In genomic region chr3:149501524-149501923, GRCh38 we compare ENCODE assay signal across 1 cellular context.
TF ChIP-seq lines count a peak whose summit lies in the region.

No MANE protein-coding gene starts in this region.

TF ChIP-seq in GM23338, 12 proteins besides CTCF, POLR2A, EP300 and RAD21 (continued from another document):
- TF ChIP-seq, protein P1, sequence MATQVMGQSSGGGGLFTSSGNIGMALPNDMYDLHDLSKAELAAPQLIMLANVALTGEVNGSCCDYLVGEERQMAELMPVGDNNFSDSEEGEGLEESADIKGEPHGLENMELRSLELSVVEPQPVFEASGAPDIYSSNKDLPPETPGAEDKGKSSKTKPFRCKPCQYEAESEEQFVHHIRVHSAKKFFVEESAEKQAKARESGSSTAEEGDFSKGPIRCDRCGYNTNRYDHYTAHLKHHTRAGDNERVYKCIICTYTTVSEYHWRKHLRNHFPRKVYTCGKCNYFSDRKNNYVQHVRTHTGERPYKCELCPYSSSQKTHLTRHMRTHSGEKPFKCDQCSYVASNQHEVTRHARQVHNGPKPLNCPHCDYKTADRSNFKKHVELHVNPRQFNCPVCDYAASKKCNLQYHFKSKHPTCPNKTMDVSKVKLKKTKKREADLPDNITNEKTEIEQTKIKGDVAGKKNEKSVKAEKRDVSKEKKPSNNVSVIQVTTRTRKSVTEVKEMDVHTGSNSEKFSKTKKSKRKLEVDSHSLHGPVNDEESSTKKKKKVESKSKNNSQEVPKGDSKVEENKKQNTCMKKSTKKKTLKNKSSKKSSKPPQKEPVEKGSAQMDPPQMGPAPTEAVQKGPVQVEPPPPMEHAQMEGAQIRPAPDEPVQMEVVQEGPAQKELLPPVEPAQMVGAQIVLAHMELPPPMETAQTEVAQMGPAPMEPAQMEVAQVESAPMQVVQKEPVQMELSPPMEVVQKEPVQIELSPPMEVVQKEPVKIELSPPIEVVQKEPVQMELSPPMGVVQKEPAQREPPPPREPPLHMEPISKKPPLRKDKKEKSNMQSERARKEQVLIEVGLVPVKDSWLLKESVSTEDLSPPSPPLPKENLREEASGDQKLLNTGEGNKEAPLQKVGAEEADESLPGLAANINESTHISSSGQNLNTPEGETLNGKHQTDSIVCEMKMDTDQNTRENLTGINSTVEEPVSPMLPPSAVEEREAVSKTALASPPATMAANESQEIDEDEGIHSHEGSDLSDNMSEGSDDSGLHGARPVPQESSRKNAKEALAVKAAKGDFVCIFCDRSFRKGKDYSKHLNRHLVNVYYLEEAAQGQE (IDR thresholded peaks at IDR 0.05; ENCODE audit: unreplicated experiment), result no peak
- no peak for TF ChIP-seq ETS1 (IDR thresholded peaks at IDR 0.05)
